In genomic region chr4:123397276-123398150, GRCh38 we compare ENCODE assay signal across 8 cellular contexts. TPM values are rescaled to one million over a fixed set of nuclear protein-coding genes. Genes with fewer than 3 reads are reported as not detected.
DNase-seq lines count a peak whose midpoint lies in the region; ATAC-seq, FAIRE-seq and TF ChIP-seq lines count a peak whose summit lies in the region.

No MANE protein-coding gene starts in this region.

- in situ Hi-C loops in gastrocnemius medialis (cut with MboI; ENCODE audit: low sequenced_read_pairs in 4 of 4): loop anchor here (10.0 to 25.0 kb wide), 4 partner anchors 267 to 865 kb away; no protein-coding TSS in a partner anchor

- H3K27me3 ChIP-seq in astrocyte (ENCODE audit: insufficient read depth, low read length) (no peaks in the 10 kb centered on the region), gastrocnemius medialis (no peaks in the 10 kb centered on the region)

- H3K4me1 Mint-ChIP-seq in astrocyte (ENCODE audit: low read depth, unreplicated experiment): peaks cover 4% of the 10 kb centered on the region

- peak overlapping the region; percentile 92 for H3K27ac Mint-ChIP-seq in astrocyte (ENCODE audit: unreplicated experiment)

- H3K4me3 Mint-ChIP-seq in astrocyte (ENCODE audit: unreplicated experiment): peak overlapping the region; percentile 94

- H4K20me1 ChIP-seq in astrocyte (ENCODE audit: insufficient read depth, low read length): no peaks in the 10 kb centered on the region

- H3K36me3 Mint-ChIP-seq in astrocyte (ENCODE audit: low read depth, unreplicated experiment): peaks cover 10% of the 10 kb centered on the region

- H3K79me2 ChIP-seq in astrocyte (ENCODE audit: insufficient read depth, low read length): peaks cover 3% of the 10 kb centered on the region

- peak overlapping the region; percentile 77 for H3K9ac ChIP-seq in astrocyte (ENCODE audit: low read length)

- H3K4me3 ChIP-seq in astrocyte (ENCODE audit: insufficient read depth, low read depth, low read length) (peak overlapping the region; percentile 83), iPS-11a (ENCODE audit: low read depth, low read length) (peak overlapping the region; percentile 68), gastrocnemius medialis (peak overlapping the region; percentile 82 to 94 (median 88))

- TF ChIP-seq POLR2A in gastrocnemius medialis (IDR thresholded peaks at IDR 0.05): peak in 1 of 2 donors; percentile 14

- H3K9me3 ChIP-seq in astrocyte (ENCODE audit: insufficient read depth, low read depth, low read length) (no peaks in the 10 kb centered on the region), gastrocnemius medialis (no peaks in the 10 kb centered on the region)

- peaks cover 10% of the 10 kb centered on the region for H3K4me1 ChIP-seq in astrocyte (ENCODE audit: insufficient read depth, low read length)
- peaks cover 13 to 20% of the 10 kb centered on the region in 2 donors for H3K4me1 ChIP-seq in gastrocnemius medialis

- H3K27me3 Mint-ChIP-seq in astrocyte (ENCODE audit: low read depth, unreplicated experiment): no peaks in the 10 kb centered on the region

- FAIRE-seq in astrocyte (lab: Jason Lieb, UNC): no peak

- intact Hi-C loops in gastrocnemius medialis (cut with DNase I; ENCODE audit: low total_unique reads): loop anchor here (2.0 to 10.0 kb wide), 9 partner anchors 100 to 715 kb away; no protein-coding TSS in a partner anchor

- no peaks in the 10 kb centered on the region for H3K36me3 ChIP-seq in astrocyte (ENCODE audit: insufficient read depth, low read length)
- peaks cover 0 to 7% of the 10 kb centered on the region in 2 donors for H3K36me3 ChIP-seq in gastrocnemius medialis

- no peak for TF ChIP-seq CTCF in C4-2B (conservative IDR thresholded peaks at IDR 0.05)
- no peak for TF ChIP-seq CTCF in astrocyte (IDR thresholded peaks at IDR 0.05; ENCODE audit: insufficient read depth, low read depth, low read length)
- TF ChIP-seq CTCF in gastrocnemius medialis (IDR thresholded peaks at IDR 0.05 in 4 of 5, conservative IDR thresholded peaks at IDR 0.05 in 1 of 5): no peak

- H2AFZ ChIP-seq in astrocyte (ENCODE audit: low read depth, low read length): peak overlapping the region; percentile 83

- H3K9me3 Mint-ChIP-seq in astrocyte (ENCODE audit: unreplicated experiment): no peaks in the 10 kb centered on the region

- peak; percentile 13 for DNase-seq in HT1080 (ENCODE audit: low read depth)
- DNase-seq in SK-N-DZ (ENCODE audit: low spot score): peak; percentile 31
- peak; percentile 31 for DNase-seq in astrocyte (ENCODE audit: low read depth)
- DNase-seq in gastrocnemius medialis: peak; percentile 58 to 70
- DNase-seq in HuH-7.5 (ENCODE audit: low spot score): no peak

- H3K4me2 ChIP-seq in astrocyte (ENCODE audit: low read length): peak overlapping the region; percentile 98

- peak; percentile 12 for ATAC-seq in GM19467 (IDR thresholded peaks at IDR 0.05; ENCODE audit: unreplicated experiment)
- ATAC-seq in gastrocnemius medialis: peak; percentile 40 to 50

- H3K27ac ChIP-seq in C4-2B (peak overlapping the region; percentile 88), astrocyte (ENCODE audit: low read depth, low read length) (peak overlapping the region; percentile 15), gastrocnemius medialis (peak overlapping the region; percentile 91 to 98 (median 96))

RNA-seq across cellular contexts. Expression of gene SPRY1, which starts 0.9 kb away (rescaled TPM):
- 0.60 and 0.66 TPM in 2 replicates for total RNA-seq in HT1080 (2014; rRNA removed; shearing (Covaris generic))
- 0.60 and 2.5 TPM in 2 replicates for polyA plus RNA-seq in HT1080 (2015; cell fraction: cytosol; rRNA removed)
- polyA plus RNA-seq in HT1080 (2015; cell fraction: nucleus; rRNA removed): 0.38 and 0.76 TPM in 2 replicates
- polyA plus RNA-seq in SK-N-DZ (2014; cell fraction: cytosol; rRNA removed): 2.2 and 2.6 TPM in 2 replicates
- 1.9 and 4.1 TPM in 2 replicates for polyA plus RNA-seq in SK-N-DZ (2014; cell fraction: nucleus; rRNA removed)
- total RNA-seq in astrocyte (44.5 and 51.6 TPM in 2 replicates), gastrocnemius medialis (10 to 100 TPM; 32.8 to 72.2 (median 50.9) TPM)

Comparison
In these comparisons a context has a peak if more than half of its experiments do, and no peak if none do; other contexts are left out.
1. H3K27ac ChIP-seq: peak in every context shown above with its lines; median percentile 96 in gastrocnemius medialis; 88 in C4-2B; 15 in astrocyte.
2. RNA of gene SPRY1, which starts 0.9 kb away (total RNA-seq): 32.8 to 72.2 TPM in gastrocnemius medialis and 44.5 to 51.6 TPM in astrocyte; 0.60 to 0.66 TPM in HT1080; every median in the first group is over 10 times any median in the second.
3. Peak in every context shown above with its lines, with median percentiles within 50 percentile points of each other: H3K4me3 ChIP-seq.